ENCODE assay signal across 12 cellular contexts in the genomic region with DNA sequence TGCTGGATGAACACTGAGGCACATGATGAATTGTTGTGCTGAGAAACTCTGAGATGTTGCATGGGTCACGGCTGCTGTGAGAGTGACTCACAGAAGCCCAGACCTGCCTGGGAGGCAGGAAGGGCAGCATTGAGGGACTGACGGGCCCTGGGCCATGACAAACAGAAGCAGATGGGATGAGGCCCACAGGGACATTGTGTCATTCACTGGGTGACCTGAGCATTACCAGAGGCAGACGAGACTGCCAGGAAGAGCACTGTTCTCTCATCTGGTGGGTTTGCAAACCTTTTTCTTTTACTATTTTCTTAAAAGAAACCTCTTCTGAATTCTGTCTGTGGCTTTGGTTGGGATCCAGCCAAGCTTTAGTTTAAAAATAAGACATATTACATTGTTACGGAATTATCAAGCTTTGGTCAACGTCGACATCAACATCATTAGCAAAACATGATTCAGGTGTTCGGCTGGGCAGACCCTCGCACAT.
A peak's percentile ranks its signal among the peaks of the same experiment; 100 is the strongest.
DNase-seq lines count a peak whose midpoint lies in the region; ATAC-seq and TF ChIP-seq lines count a peak whose summit lies in the region.
"Had no signal": no experiment of that assay in that cellular context is flagged by ENCODE, and none has a peak within 500 bp of the region (broad histone marks: within the 10 kb centered on the region; RNA-seq: fewer than 3 reads in every experiment).

No MANE protein-coding gene starts in this region.

- no peaks in the 10 kb centered on the region for H3K9me2 ChIP-seq in SK-N-SH

- TF ChIP-seq POLR2A in gastroesophageal sphincter (IDR thresholded peaks at IDR 0.05), result no peak

- H3K9me3 Mint-ChIP-seq in activated T-cell treated with anti-CD3 and anti-CD28 coated beads, Interleukin-2, amount 50 U/mL, for 72 hours, result no peaks in the 10 kb centered on the region

- H3K4me1 ChIP-seq in SK-N-SH (ENCODE audit: control insufficient read depth in 1 of 2, insufficient read depth in 2 of 2, low read depth in 1 of 2, low read length in 1 of 2), result peaks cover 40 to 71% of the 10 kb centered on the region in 2 experiments
- no peaks in the 10 kb centered on the region for H3K4me1 ChIP-seq in gastroesophageal sphincter
- H3K4me1 ChIP-seq: lower lobe of right lung had no signal

- H3F3A ChIP-seq in SK-N-SH (replicated peaks; ENCODE audit: insufficient read depth), result peaks cover 20% of the 10 kb centered on the region

- H3K36me3 ChIP-seq in SK-N-SH (replicated peaks in 1 of 2; ENCODE audit: control insufficient read depth in 1 of 2, insufficient read depth in 2 of 2, low read length in 1 of 2) (no peaks in the 10 kb centered on the region), gastroesophageal sphincter (no peaks in the 10 kb centered on the region)
- H3K36me3 ChIP-seq: lower lobe of right lung had no signal

- no peaks in the 10 kb centered on the region; the same call in 1 of the 2 replicates for H4K20me1 ChIP-seq in SK-N-SH (ENCODE audit: insufficient read depth)

- H3K9me3 ChIP-seq in SK-N-SH (no peaks in the 10 kb centered on the region), gastroesophageal sphincter (no peaks in the 10 kb centered on the region)
- H3K9me3 ChIP-seq: lower lobe of right lung had no signal

- H3K4me2 ChIP-seq in SK-N-SH, result peak overlapping the region; percentile 52

- H3K36me3 Mint-ChIP-seq in activated T-cell treated with anti-CD3 and anti-CD28 coated beads, Interleukin-2, amount 50 U/mL, for 72 hours (ENCODE audit: insufficient read depth in 2 of 2), result no peaks in the 10 kb centered on the region

- H2AFZ ChIP-seq in SK-N-SH (ENCODE audit: low read depth), result no peak overlapping the region

- H3K27ac Mint-ChIP-seq in activated T-cell treated with anti-CD3 and anti-CD28 coated beads, Interleukin-2, amount 50 U/mL, for 72 hours, result no peak overlapping the region

- TF ChIP-seq EP300 in SK-N-SH (IDR thresholded peaks at IDR 0.05; ENCODE audit: borderline replicate concordance in 1 of 2, low read depth in 1 of 2, low read length in 1 of 2) (peak; percentile 80 to 91), gastroesophageal sphincter (IDR thresholded peaks at IDR 0.05) (no peak)

- H3K4me3 ChIP-seq in SK-N-SH (ENCODE audit: low read depth in 2 of 2, low read length in 1 of 2) (peak overlapping the region in 1 of 2 experiments; percentile 35; a peak in 1 of 4 replicates), gastroesophageal sphincter (no peak overlapping the region)
- H3K4me3 ChIP-seq: lower lobe of right lung, SK-N-MC had no signal

- H3K9ac ChIP-seq in SK-N-SH, result peak overlapping the region; percentile 24; the same call in 1 of the 2 replicates

- ATAC-seq in gastroesophageal sphincter (peak; percentile 41), HG03571 (IDR thresholded peaks at IDR 0.05; ENCODE audit: unreplicated experiment) (no peak), HG02852 (IDR thresholded peaks at IDR 0.05; ENCODE audit: unreplicated experiment) (no peak)
- ATAC-seq in activated T-cell treated with anti-CD3 and anti-CD28 coated beads, Interleukin-2, amount 50 U/mL, for 72 hours (replicated peaks in 1 of 2), result no peak

- H3K79me2 ChIP-seq in SK-N-SH (ENCODE audit: insufficient read depth), result no peaks in the 10 kb centered on the region

- DNase-seq in GOT3 (lab: John Stamatoyannopoulos, UW) (peak; percentile 46), SK-N-SH (no peak), pulmonary artery endothelial cell (ENCODE audit: low read depth, low spot score) (peak; percentile 92)
- no peak for DNase-seq in stimulated activated naive CD4-positive, alpha-beta T cell (lab: John Stamatoyannopoulos, UW)
- no peak for DNase-seq in activated T-cell treated with anti-CD3 and anti-CD28 coated beads, Interleukin-2, amount 50 U/mL, for 72 hours
- DNase-seq: activated naive CD4-positive, alpha-beta T cell treated with anti-CD3 and anti-CD28 coated beads, Interleukin-2, amount 50 U/mL, for 16 hours; lower lobe of right lung had no signal

- 0 out of 2 replicates have a peak, but pooled peaks have one; percentile 8 for TF ChIP-seq RAD21 in SK-N-SH (IDR thresholded peaks at IDR 0.05; ENCODE audit: low read length)

- no peaks in the 10 kb centered on the region for H3K4me1 Mint-ChIP-seq in activated T-cell treated with anti-CD3 and anti-CD28 coated beads, Interleukin-2, amount 50 U/mL, for 72 hours (ENCODE audit: low read depth)

- CTCF ChIA-PET in SK-N-SH (lab: Yijun Ruan, JAX), result interaction anchor here (1.6 to 1.8 kb wide), 3 partner anchors 14 to 232 kb away, joined by 6 read pairs; no protein-coding TSS in a partner anchor

- H3K4me3 Mint-ChIP-seq in activated T-cell treated with anti-CD3 and anti-CD28 coated beads, Interleukin-2, amount 50 U/mL, for 72 hours, result no peak overlapping the region

- H3K27me3 ChIP-seq in SK-N-SH (ENCODE audit: insufficient read depth) (no peaks in the 10 kb centered on the region), gastroesophageal sphincter (no peaks in the 10 kb centered on the region)

- POLR2A ChIA-PET in SK-N-SH (lab: Yijun Ruan, JAX), result no interaction called here

- WGBS in SK-N-SH (ENCODE audit: low lambda C conversion rate), result 7% methylated on average over 7 of the region's 8 CpGs
- 32 to 57% methylated on average over 7 to 8 of the region's 8 CpGs for WGBS in gastroesophageal sphincter (ENCODE audit: low coverage in 1 of 2), 2 donors

- H3K27me3 Mint-ChIP-seq in activated T-cell treated with anti-CD3 and anti-CD28 coated beads, Interleukin-2, amount 50 U/mL, for 72 hours (ENCODE audit: low read depth), result no peaks in the 10 kb centered on the region

- TF ChIP-seq CTCF in SK-N-SH (IDR thresholded peaks at IDR 0.05) (no peak; the same call in 1 of the 2 replicates), gastroesophageal sphincter (IDR thresholded peaks at IDR 0.05) (no peak)

- H3K27ac ChIP-seq in SK-N-SH (ENCODE audit: low read depth in 2 of 2, low read length in 1 of 2) (peak overlapping the region; percentile 80 to 85), gastroesophageal sphincter (no peak overlapping the region)
- H3K27ac ChIP-seq: HL-60, SK-N-MC had no signal

TF ChIP-seq in SK-N-SH, 30 proteins besides CTCF, POLR2A, EP300 and RAD21 (continues in another document):
- TF ChIP-seq, protein P1, sequence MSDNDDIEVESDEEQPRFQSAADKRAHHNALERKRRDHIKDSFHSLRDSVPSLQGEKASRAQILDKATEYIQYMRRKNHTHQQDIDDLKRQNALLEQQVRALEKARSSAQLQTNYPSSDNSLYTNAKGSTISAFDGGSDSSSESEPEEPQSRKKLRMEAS (IDR thresholded peaks at IDR 0.05; ENCODE audit: low read depth), result peak; percentile 70
- TF ChIP-seq RCOR1 (IDR thresholded peaks at IDR 0.05; ENCODE audit: low read length), result peak; percentile 33; the same call in 1 of the 2 replicates
- TF ChIP-seq TAF1 (IDR thresholded peaks at IDR 0.05; ENCODE audit: borderline replicate concordance, low read depth, low read length), result no peak
- TF ChIP-seq CHD2 (IDR thresholded peaks at IDR 0.05; ENCODE audit: low read length, partially characterized antibody), result peak; percentile 14
- TF ChIP-seq ZBTB33 (IDR thresholded peaks at IDR 0.05; ENCODE audit: borderline replicate concordance, low read depth), result peak; percentile 73; the same call in 1 of the 2 replicates
- TF ChIP-seq POLR2AphosphoS5 (IDR thresholded peaks at IDR 0.05; ENCODE audit: low read depth, low read length), result peak; percentile 70
- TF ChIP-seq GATA2 (CRISPR knock-in tag; IDR thresholded peaks at IDR 0.05), result no peak
- TF ChIP-seq NFIC (IDR thresholded peaks at IDR 0.05; ENCODE audit: borderline replicate concordance), result peak; percentile 92
- TF ChIP-seq RXRA (IDR thresholded peaks at IDR 0.05; ENCODE audit: borderline replicate concordance, low read depth), result peak; percentile 98
- peak; percentile 94 for TF ChIP-seq JUND (IDR thresholded peaks at IDR 0.05)
- TF ChIP-seq, protein P2, sequence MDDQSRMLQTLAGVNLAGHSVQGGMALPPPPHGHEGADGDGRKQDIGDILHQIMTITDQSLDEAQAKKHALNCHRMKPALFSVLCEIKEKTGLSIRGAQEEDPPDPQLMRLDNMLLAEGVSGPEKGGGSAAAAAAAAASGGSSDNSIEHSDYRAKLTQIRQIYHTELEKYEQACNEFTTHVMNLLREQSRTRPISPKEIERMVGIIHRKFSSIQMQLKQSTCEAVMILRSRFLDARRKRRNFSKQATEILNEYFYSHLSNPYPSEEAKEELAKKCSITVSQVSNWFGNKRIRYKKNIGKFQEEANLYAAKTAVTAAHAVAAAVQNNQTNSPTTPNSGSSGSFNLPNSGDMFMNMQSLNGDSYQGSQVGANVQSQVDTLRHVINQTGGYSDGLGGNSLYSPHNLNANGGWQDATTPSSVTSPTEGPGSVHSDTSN (IDR thresholded peaks at IDR 0.05), result peak; percentile 97
- no peak for TF ChIP-seq IRF3 (IDR thresholded peaks at IDR 0.05; ENCODE audit: low read depth, low read length)

Comparison
In these comparisons a context has a peak if more than half of its experiments do, and no peak if none do; other contexts are left out.
1. DNase-seq: peak in GOT3 (single experiment) and pulmonary artery endothelial cell (single experiment); none in SK-N-SH (single experiment), stimulated activated naive CD4-positive, alpha-beta T cell (0 of 6) and activated T-cell treated with anti-CD3 and anti-CD28 coated beads, Interleukin-2, amount 50 U/mL, for 72 hours (0 of 2).
2. H3K27ac ChIP-seq: peak in SK-N-SH (2 of 2); none in gastroesophageal sphincter (0 of 4).